Comparison of ENCODE assay signal across 8 cellular contexts in genomic region chr1:171484760-171485374, GRCh38. TPM values are rescaled to one million over a fixed set of nuclear protein-coding genes. Genes with fewer than 3 reads are reported as not detected.
DNase-seq lines count a peak whose midpoint lies in the region; ATAC-seq, FAIRE-seq and TF ChIP-seq lines count a peak whose summit lies in the region.

No MANE protein-coding gene starts in this region.

- no peaks in the 10 kb centered on the region for H3K27me3 ChIP-seq in NT2/D1 (ENCODE audit: insufficient read depth, insufficient read length)
- H3K27me3 ChIP-seq in H1 (replicated peaks in 1 of 4; ENCODE audit: control insufficient read depth in 3 of 4, extremely low read depth in 1 of 4, insufficient read depth in 3 of 4, low read length in 3 of 4), result no peaks in the 10 kb centered on the region

- H3K4me1 ChIP-seq in NT2/D1 (ENCODE audit: insufficient read depth, insufficient read length), result no peaks in the 10 kb centered on the region
- H3K4me1 ChIP-seq in H1 (replicated peaks in 1 of 4; ENCODE audit: control insufficient read depth in 3 of 4, insufficient read depth in 4 of 4, low read length in 3 of 4), result peaks cover 0 to 4% (median 0%) of the 10 kb centered on the region in 4 experiments; a peak in 3 of 7 replicates

- peaks cover 43% of the 10 kb centered on the region for H3K4me1 Mint-ChIP-seq in activated T-cell treated with anti-CD3 and anti-CD28 coated beads, Interleukin-2, amount 50 U/mL, for 24 hours (ENCODE audit: low read depth)
- peaks cover 42% of the 10 kb centered on the region for H3K4me1 Mint-ChIP-seq in nephron

- H3K27ac ChIP-seq in H1 (ENCODE audit: low read depth, low read length), result peak overlapping the region; percentile 76; the same call in 1 of the 2 replicates

- H3K79me2 ChIP-seq in H1 (ENCODE audit: control insufficient read depth in 1 of 2, insufficient read depth in 2 of 2, low read length in 2 of 2), result peaks cover 36 to 45% of the 10 kb centered on the region in 2 experiments

- CTCF ChIA-PET in H1 (lab: Charles Lee; ENCODE audit: partially characterized antibody), result interaction anchor here (0.7 to 2.6 kb wide), 27 partner anchors 9 to 518 kb away, joined by 3 to 18 read pairs (median 4); no protein-coding TSS in a partner anchor

- no peak overlapping the region for H4K8ac ChIP-seq in H1 (ENCODE audit: extremely low read depth, insufficient read depth, low read length)

- peak; percentile 58 for ATAC-seq in HG02852 (IDR thresholded peaks at IDR 0.05; ENCODE audit: unreplicated experiment)

- H2BK120ac ChIP-seq in H1 (replicated peaks; ENCODE audit: low read depth, low read length), result no peak overlapping the region

- POLR2A ChIA-PET in H1 (lab: Charles Lee; ENCODE audit: partially characterized antibody), result interaction anchor here (0.5 to 4.0 kb wide), 12 partner anchors 9 to 170 kb away, joined by 3 to 27 read pairs (median 5); no protein-coding TSS in a partner anchor

- peak overlapping the region; percentile 97 for H3K4me3 ChIP-seq in NT2/D1 (ENCODE audit: insufficient read length, low read depth)
- H3K4me3 ChIP-seq in H1 (ENCODE audit: extremely low read depth in 1 of 4, insufficient read depth in 2 of 4, low read depth in 3 of 4, low read length in 4 of 4), result peak overlapping the region in 2 of 4 experiments; percentile 25 to 88; a peak in 4 of 8 replicates

- no peak for DNase-seq in activated T-cell treated with anti-CD3 and anti-CD28 coated beads, Interleukin-2, amount 50 U/mL, for 24 hours
- DNase-seq in activated T-cell treated with anti-CD3 and anti-CD28 coated beads, Interleukin-2, amount 50 U/mL, for 48 hours, result no peak
- DNase-seq in NT2/D1 (ENCODE audit: low read depth, low spot score), result no peak
- DNase-seq in H1 (ENCODE audit: low read depth in 1 of 2, low spot score in 2 of 2), result peak in 1 of 2 experiments; percentile 52
- DNase-seq in stimulated activated CD4-positive, alpha-beta T cell treated with anti-CD3 and anti-CD28 coated beads, Interleukin-1b, Interleukin-23, amount 100 ng/mL, for 48 hours, result no peak
- no peak for DNase-seq in dedifferentiated amniotic fluid mesenchymal stem cell (ENCODE audit: extremely low spot score)

- TF ChIP-seq EP300 in H1 (IDR thresholded peaks at IDR 0.05; ENCODE audit: borderline replicate concordance in 1 of 2, low read depth in 2 of 2, low read length in 2 of 2), result no peak

- peak overlapping the region; percentile 42 for H3K9ac ChIP-seq in NT2/D1 (ENCODE audit: insufficient read length, low read depth)
- peak overlapping the region in 3 of 4 experiments; percentile 68 to 96 (median 96); a peak in 6 of 7 replicates for H3K9ac ChIP-seq in H1 (replicated peaks in 1 of 4; ENCODE audit: extremely low read depth in 1 of 4, low read depth in 3 of 4, low read length in 3 of 4)

- no peak for FAIRE-seq in H1 (lab: Jason Lieb, UNC)

- peak overlapping the region; percentile 63 for H4K91ac ChIP-seq in H1 (replicated peaks; ENCODE audit: insufficient read length, low read length)

- TF ChIP-seq RAD21 in H1 (IDR thresholded peaks at IDR 0.05 in 1 of 2, conservative IDR thresholded peaks at IDR 0.05 in 1 of 2; ENCODE audit: low read depth in 2 of 2, low read length in 2 of 2), result no peak

- 58% methylated on average over 6 of the region's 6 CpGs; no CpG with 5 or more reads in 1 of the 2 experiments for WGBS in H1 (ENCODE audit: extremely low coverage in 1 of 2, insufficient coverage in 1 of 2, insufficient read length in 1 of 2, insufficient replicate concordance in 2 of 2, low coverage in 1 of 2, low lambda C conversion rate in 2 of 2, missing lambda C conversion rate in 1 of 2), 2 experiments

- H3K56ac ChIP-seq in H1 (replicated peaks; ENCODE audit: insufficient read length, low read depth, low read length), result no peak overlapping the region

- no peaks in the 10 kb centered on the region for H3K27me3 Mint-ChIP-seq in activated T-cell treated with anti-CD3 and anti-CD28 coated beads, Interleukin-2, amount 50 U/mL, for 24 hours
- H3K27me3 Mint-ChIP-seq in nephron (ENCODE audit: low read depth), result no peaks in the 10 kb centered on the region

- no peak overlapping the region for H2BK20ac ChIP-seq in H1 (ENCODE audit: low read length)

- H3K4me3 Mint-ChIP-seq in activated T-cell treated with anti-CD3 and anti-CD28 coated beads, Interleukin-2, amount 50 U/mL, for 24 hours, result peak overlapping the region; percentile 87
- peak overlapping the region; percentile 93 to 97 (median 95) for H3K4me3 Mint-ChIP-seq in nephron

- H4K5ac ChIP-seq in H1 (ENCODE audit: insufficient read length, low read depth, low read length), result peak overlapping the region; percentile 82

- peaks cover 5% of the 10 kb centered on the region; the same call in 1 of the 2 replicates for H3K23me2 ChIP-seq in H1 (ENCODE audit: low read depth, low read length)

- H3K18ac ChIP-seq in H1 (ENCODE audit: extremely low read depth, low read length), result peak overlapping the region; percentile 48; the same call in 1 of the 2 replicates

- no peaks in the 10 kb centered on the region for H3K9me3 Mint-ChIP-seq in activated T-cell treated with anti-CD3 and anti-CD28 coated beads, Interleukin-2, amount 50 U/mL, for 24 hours
- no peaks in the 10 kb centered on the region for H3K9me3 Mint-ChIP-seq in nephron

- TF ChIP-seq CTCF in H1 (IDR thresholded peaks at IDR 0.05; ENCODE audit: control extremely low read depth in 1 of 3, insufficient read depth in 1 of 3, low read depth in 1 of 3, low read length in 3 of 3) (no peak), nephron (IDR thresholded peaks at IDR 0.05; ENCODE audit: unreplicated experiment in 3 of 3) (no peak)

- peak overlapping the region; percentile 27 to 75 for H3K4me2 ChIP-seq in H1 (ENCODE audit: insufficient read depth in 1 of 2, low read depth in 2 of 2, low read length in 2 of 2)

- no peak overlapping the region for H3K23ac ChIP-seq in H1 (ENCODE audit: insufficient read length)

- H4K20me1 ChIP-seq in H1 (replicated peaks in 1 of 2; ENCODE audit: control insufficient read depth in 1 of 2, insufficient read depth in 2 of 2, low read length in 2 of 2), result peaks cover 2 to 28% of the 10 kb centered on the region in 2 experiments

- no peak for TF ChIP-seq POLR2A in H1 (IDR thresholded peaks at IDR 0.05; ENCODE audit: control extremely low read depth in 1 of 2, low read depth in 2 of 2, low read length in 2 of 2)

- H3K79me1 ChIP-seq in H1 (ENCODE audit: low read depth, low read length), result no peaks in the 10 kb centered on the region

- no peak overlapping the region for H2AK5ac ChIP-seq in H1 (ENCODE audit: low read depth, low read length)

- H3K36me3 ChIP-seq in NT2/D1 (ENCODE audit: insufficient read depth, insufficient read length, low read length) (peaks cover 14% of the 10 kb centered on the region), H1 (ENCODE audit: control insufficient read depth in 2 of 4, insufficient read depth in 4 of 4, low read length in 3 of 4) (no peaks in the 10 kb centered on the region; a peak in 1 of 8 replicates)

- no peak overlapping the region for H3K4ac ChIP-seq in H1 (replicated peaks; ENCODE audit: insufficient read length, low read depth, low read length)

- H2AFZ ChIP-seq in H1 (ENCODE audit: low read length), result peak overlapping the region; percentile 97

- H2BK15ac ChIP-seq in H1 (ENCODE audit: low read length), result no peak overlapping the region

- H2BK5ac ChIP-seq in H1 (ENCODE audit: low read depth, low read length), result peak overlapping the region; percentile 49; the same call in 1 of the 2 replicates

- H3K36me3 Mint-ChIP-seq in activated T-cell treated with anti-CD3 and anti-CD28 coated beads, Interleukin-2, amount 50 U/mL, for 24 hours (ENCODE audit: low read depth), result peaks cover 47% of the 10 kb centered on the region
- no peaks in the 10 kb centered on the region for H3K36me3 Mint-ChIP-seq in nephron (ENCODE audit: low read depth)

- H3K9me3 ChIP-seq in NT2/D1 (ENCODE audit: insufficient read depth, low read length), result no peaks in the 10 kb centered on the region
- H3K9me3 ChIP-seq in H1 (ENCODE audit: insufficient read depth in 2 of 2, low read depth in 1 of 2, low read length in 1 of 2), result no peaks in the 10 kb centered on the region

- no peak overlapping the region for H3K14ac ChIP-seq in H1 (ENCODE audit: insufficient read length)

- H3K27ac Mint-ChIP-seq in activated T-cell treated with anti-CD3 and anti-CD28 coated beads, Interleukin-2, amount 50 U/mL, for 24 hours, result peak overlapping the region; percentile 100
- H3K27ac Mint-ChIP-seq in nephron, result peak overlapping the region; percentile 99

- peak overlapping the region; percentile 3; the same call in 1 of the 2 replicates for H2BK12ac ChIP-seq in H1 (ENCODE audit: low read depth, low read length)

TF ChIP-seq in H1, 55 proteins besides CTCF, POLR2A, EP300 and RAD21 (continues in another document):
- no peak for TF ChIP-seq RFX5 (IDR thresholded peaks at IDR 0.05; ENCODE audit: borderline replicate concordance, low read depth, low read length)
- no peak for TF ChIP-seq ATF2 (IDR thresholded peaks at IDR 0.05; ENCODE audit: low read length)
- TF ChIP-seq CBX5 (IDR thresholded peaks at IDR 0.05; ENCODE audit: low read depth, low read length), result no peak
- TF ChIP-seq KDM1A (IDR thresholded peaks at IDR 0.05; ENCODE audit: borderline replicate concordance, low read length), result no peak
- no peak for TF ChIP-seq POLR2AphosphoS5 (IDR thresholded peaks at IDR 0.05; ENCODE audit: low read depth, low read length)
- TF ChIP-seq SIX5 (IDR thresholded peaks at IDR 0.05; ENCODE audit: low read depth, low read length), result no peak
- no peak for TF ChIP-seq ASH2L (IDR thresholded peaks at IDR 0.05; ENCODE audit: low read length)
- TF ChIP-seq TCF12 (IDR thresholded peaks at IDR 0.05; ENCODE audit: low read depth, low read length), result no peak

RNA-seq across cellular contexts. Expression of gene PRRC2C, which starts 0.5 kb away (rescaled TPM):
- total RNA-seq in H1 (2021; fragmentation: NEBNext Ultra II Directional; extraction: Animal tissue kit (Norgen Biotek cat#: 25700)), result 264 and 274 TPM in 2 replicates
- polyA plus RNA-seq in H1 (2011; rRNA removed), result 89.6 and 125 TPM in 2 replicates
- 88.6 TPM for polyA plus RNA-seq in H1 (2011; cell fraction: cytosol; rRNA removed)
- polyA plus RNA-seq in H1 (2011; cell fraction: nucleus; rRNA removed), result 148 TPM
- polyA plus RNA-seq in H1 (2012, experiment 1 of 2), result 119 to 144 TPM (median 134 TPM) in 4 replicates
- 6.6 TPM for polyA plus RNA-seq in H1 (2012, experiment 2 of 2)
- polyA plus RNA-seq in H1 (2013, experiment 1 of 2), result 202 TPM
- 198 TPM for polyA plus RNA-seq in H1 (2013, experiment 2 of 2)
- polyA minus RNA-seq in H1 (2011; rRNA and poly(A)+ RNA removed), result 133 and 204 TPM in 2 replicates
- 134 TPM for polyA minus RNA-seq in H1 (2011; cell fraction: cytosol; rRNA and poly(A)+ RNA removed)
- 200 TPM for polyA minus RNA-seq in H1 (2011; cell fraction: nucleus; rRNA and poly(A)+ RNA removed)
